In the genomic region with DNA sequence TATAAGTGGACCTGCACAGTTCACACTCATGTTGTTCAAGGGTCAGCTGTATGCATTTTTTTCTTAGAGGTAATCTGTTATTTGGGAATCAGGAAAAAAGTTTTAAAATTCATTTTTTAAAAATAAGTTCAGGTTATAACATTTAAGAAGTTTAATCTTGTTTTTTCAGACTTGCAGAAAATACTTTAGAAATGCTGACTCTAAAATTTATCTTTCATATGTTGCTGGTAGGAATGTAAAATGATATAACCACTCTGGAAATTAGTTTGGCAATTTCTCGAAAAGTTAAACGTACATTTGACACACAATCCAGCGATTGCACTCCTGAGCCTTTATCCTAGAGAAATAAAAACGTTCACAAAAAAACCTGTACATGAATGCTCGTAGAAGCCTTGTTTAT, we compare ENCODE assay signal across 1 cellular context.
TF ChIP-seq lines count a peak whose summit lies in the region.

No MANE protein-coding gene starts in this region.

TF ChIP-seq in K562, 482 proteins besides CTCF, POLR2A, EP300 and RAD21:
- TF ChIP-seq ZNF212 (CRISPR knock-in tag; IDR thresholded peaks at IDR 0.05) (no peak), ZC3H4 (CRISPR knock-in tag; IDR thresholded peaks at IDR 0.05; ENCODE audit: borderline replicate concordance) (no peak), ZNF174 (CRISPR knock-in tag; IDR thresholded peaks at IDR 0.05) (no peak), FOS (IDR thresholded peaks at IDR 0.05; ENCODE audit: extremely low read depth, insufficient read length) (no peak), C11orf30 (IDR thresholded peaks at IDR 0.05; ENCODE audit: low read depth) (peak; percentile 51; the same call in 1 of the 2 replicates), ZFPM2 (CRISPR knock-in tag; IDR thresholded peaks at IDR 0.05) (no peak), JUND (IDR thresholded peaks at IDR 0.05; ENCODE audit: borderline replicate concordance, low read depth, low read length) (no peak), JUND (tag; IDR thresholded peaks at IDR 0.05; ENCODE audit: borderline replicate concordance, low read depth, low read length) (no peak), TAF9B (IDR thresholded peaks at IDR 0.05; ENCODE audit: partially characterized antibody) (no peak), MAFG (tag; conservative IDR thresholded peaks at IDR 0.05) (0 out of 2 replicates have a peak, but pooled peaks have one; percentile 21), POLR3G (IDR thresholded peaks at IDR 0.05; ENCODE audit: extremely low read depth, insufficient read length, insufficient replicate concordance) (no peak), MEIS2 (IDR thresholded peaks at IDR 0.05; ENCODE audit: partially characterized antibody) (no peak), DPF2 (IDR thresholded peaks at IDR 0.05) (no peak), MTA1 (IDR thresholded peaks at IDR 0.05; ENCODE audit: borderline replicate concordance) (no peak), ETS2 (tag; IDR thresholded peaks at IDR 0.05; ENCODE audit: borderline replicate concordance, poor library complexity, severe bottlenecking) (no peak), ZNF57 (CRISPR knock-in tag; IDR thresholded peaks at IDR 0.05) (no peak), RBM39 (optimal IDR thresholded peaks at IDR 0.05; ENCODE audit: low read depth, low read length) (no peak), ZNF316 (IDR thresholded peaks at IDR 0.05) (peak; percentile 80), MAFF (IDR thresholded peaks at IDR 0.05; ENCODE audit: low read length) (0 out of 2 replicates have a peak, but pooled peaks have one; percentile 16), SMARCA4 (IDR thresholded peaks at IDR 0.05) (no peak), MXI1 (IDR thresholded peaks at IDR 0.05; ENCODE audit: low read depth, low read length) (no peak), POLR2H (tag; IDR thresholded peaks at IDR 0.05; ENCODE audit: low read depth) (no peak), HOXB6 (CRISPR knock-in tag; IDR thresholded peaks at IDR 0.05; ENCODE audit: borderline replicate concordance) (no peak), SP1 (CRISPR knock-in tag; IDR thresholded peaks at IDR 0.05) (no peak), GATAD2B (IDR thresholded peaks at IDR 0.05; ENCODE audit: borderline replicate concordance) (no peak)
- TF ChIP-seq, protein P1, sequence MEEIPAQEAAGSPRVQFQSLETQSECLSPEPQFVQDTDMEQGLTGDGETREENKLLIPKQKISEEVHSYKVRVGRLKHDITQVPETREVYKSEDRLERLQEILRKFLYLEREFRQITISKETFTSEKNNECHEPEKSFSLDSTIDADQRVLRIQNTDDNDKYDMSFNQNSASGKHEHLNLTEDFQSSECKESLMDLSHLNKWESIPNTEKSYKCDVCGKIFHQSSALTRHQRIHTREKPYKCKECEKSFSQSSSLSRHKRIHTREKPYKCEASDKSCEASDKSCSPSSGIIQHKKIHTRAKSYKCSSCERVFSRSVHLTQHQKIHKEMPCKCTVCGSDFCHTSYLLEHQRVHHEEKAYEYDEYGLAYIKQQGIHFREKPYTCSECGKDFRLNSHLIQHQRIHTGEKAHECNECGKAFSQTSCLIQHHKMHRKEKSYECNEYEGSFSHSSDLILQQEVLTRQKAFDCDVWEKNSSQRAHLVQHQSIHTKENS (CRISPR knock-in tag; IDR thresholded peaks at IDR 0.05) = no peak
- TF ChIP-seq, protein P2, sequence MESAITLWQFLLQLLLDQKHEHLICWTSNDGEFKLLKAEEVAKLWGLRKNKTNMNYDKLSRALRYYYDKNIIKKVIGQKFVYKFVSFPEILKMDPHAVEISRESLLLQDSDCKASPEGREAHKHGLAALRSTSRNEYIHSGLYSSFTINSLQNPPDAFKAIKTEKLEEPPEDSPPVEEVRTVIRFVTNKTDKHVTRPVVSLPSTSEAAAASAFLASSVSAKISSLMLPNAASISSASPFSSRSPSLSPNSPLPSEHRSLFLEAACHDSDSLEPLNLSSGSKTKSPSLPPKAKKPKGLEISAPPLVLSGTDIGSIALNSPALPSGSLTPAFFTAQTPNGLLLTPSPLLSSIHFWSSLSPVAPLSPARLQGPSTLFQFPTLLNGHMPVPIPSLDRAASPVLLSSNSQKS (CRISPR knock-in tag; IDR thresholded peaks at IDR 0.05) = no peak
- TF ChIP-seq, protein P3, sequence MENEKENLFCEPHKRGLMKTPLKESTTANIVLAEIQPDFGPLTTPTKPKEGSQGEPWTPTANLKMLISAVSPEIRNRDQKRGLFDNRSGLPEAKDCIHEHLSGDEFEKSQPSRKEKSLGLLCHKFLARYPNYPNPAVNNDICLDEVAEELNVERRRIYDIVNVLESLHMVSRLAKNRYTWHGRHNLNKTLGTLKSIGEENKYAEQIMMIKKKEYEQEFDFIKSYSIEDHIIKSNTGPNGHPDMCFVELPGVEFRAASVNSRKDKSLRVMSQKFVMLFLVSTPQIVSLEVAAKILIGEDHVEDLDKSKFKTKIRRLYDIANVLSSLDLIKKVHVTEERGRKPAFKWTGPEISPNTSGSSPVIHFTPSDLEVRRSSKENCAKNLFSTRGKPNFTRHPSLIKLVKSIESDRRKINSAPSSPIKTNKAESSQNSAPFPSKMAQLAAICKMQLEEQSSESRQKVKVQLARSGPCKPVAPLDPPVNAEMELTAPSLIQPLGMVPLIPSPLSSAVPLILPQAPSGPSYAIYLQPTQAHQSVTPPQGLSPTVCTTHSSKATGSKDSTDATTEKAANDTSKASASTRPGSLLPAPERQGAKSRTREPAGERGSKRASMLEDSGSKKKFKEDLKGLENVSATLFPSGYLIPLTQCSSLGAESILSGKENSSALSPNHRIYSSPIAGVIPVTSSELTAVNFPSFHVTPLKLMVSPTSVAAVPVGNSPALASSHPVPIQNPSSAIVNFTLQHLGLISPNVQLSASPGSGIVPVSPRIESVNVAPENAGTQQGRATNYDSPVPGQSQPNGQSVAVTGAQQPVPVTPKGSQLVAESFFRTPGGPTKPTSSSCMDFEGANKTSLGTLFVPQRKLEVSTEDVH (IDR thresholded peaks at IDR 0.05; ENCODE audit: low read depth, partially characterized antibody) = no peak
- TF ChIP-seq, protein P4, sequence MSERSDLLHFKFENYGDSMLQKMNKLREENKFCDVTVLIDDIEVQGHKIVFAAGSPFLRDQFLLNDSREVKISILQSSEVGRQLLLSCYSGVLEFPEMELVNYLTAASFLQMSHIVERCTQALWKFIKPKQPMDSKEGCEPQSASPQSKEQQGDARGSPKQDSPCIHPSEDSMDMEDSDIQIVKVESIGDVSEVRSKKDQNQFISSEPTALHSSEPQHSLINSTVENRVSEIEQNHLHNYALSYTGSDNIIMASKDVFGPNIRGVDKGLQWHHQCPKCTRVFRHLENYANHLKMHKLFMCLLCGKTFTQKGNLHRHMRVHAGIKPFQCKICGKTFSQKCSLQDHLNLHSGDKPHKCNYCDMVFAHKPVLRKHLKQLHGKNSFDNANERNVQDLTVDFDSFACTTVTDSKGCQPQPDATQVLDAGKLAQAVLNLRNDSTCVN (CRISPR knock-in tag; IDR thresholded peaks at IDR 0.05) = no peak
- TF ChIP-seq, protein P5, sequence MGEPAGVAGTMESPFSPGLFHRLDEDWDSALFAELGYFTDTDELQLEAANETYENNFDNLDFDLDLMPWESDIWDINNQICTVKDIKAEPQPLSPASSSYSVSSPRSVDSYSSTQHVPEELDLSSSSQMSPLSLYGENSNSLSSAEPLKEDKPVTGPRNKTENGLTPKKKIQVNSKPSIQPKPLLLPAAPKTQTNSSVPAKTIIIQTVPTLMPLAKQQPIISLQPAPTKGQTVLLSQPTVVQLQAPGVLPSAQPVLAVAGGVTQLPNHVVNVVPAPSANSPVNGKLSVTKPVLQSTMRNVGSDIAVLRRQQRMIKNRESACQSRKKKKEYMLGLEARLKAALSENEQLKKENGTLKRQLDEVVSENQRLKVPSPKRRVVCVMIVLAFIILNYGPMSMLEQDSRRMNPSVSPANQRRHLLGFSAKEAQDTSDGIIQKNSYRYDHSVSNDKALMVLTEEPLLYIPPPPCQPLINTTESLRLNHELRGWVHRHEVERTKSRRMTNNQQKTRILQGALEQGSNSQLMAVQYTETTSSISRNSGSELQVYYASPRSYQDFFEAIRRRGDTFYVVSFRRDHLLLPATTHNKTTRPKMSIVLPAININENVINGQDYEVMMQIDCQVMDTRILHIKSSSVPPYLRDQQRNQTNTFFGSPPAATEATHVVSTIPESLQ (CRISPR knock-in tag; IDR thresholded peaks at IDR 0.05) = no peak
- TF ChIP-seq, protein P6, sequence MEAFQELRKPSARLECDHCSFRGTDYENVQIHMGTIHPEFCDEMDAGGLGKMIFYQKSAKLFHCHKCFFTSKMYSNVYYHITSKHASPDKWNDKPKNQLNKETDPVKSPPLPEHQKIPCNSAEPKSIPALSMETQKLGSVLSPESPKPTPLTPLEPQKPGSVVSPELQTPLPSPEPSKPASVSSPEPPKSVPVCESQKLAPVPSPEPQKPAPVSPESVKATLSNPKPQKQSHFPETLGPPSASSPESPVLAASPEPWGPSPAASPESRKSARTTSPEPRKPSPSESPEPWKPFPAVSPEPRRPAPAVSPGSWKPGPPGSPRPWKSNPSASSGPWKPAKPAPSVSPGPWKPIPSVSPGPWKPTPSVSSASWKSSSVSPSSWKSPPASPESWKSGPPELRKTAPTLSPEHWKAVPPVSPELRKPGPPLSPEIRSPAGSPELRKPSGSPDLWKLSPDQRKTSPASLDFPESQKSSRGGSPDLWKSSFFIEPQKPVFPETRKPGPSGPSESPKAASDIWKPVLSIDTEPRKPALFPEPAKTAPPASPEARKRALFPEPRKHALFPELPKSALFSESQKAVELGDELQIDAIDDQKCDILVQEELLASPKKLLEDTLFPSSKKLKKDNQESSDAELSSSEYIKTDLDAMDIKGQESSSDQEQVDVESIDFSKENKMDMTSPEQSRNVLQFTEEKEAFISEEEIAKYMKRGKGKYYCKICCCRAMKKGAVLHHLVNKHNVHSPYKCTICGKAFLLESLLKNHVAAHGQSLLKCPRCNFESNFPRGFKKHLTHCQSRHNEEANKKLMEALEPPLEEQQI (IDR thresholded peaks at IDR 0.05) = no peak
- TF ChIP-seq, protein P7, sequence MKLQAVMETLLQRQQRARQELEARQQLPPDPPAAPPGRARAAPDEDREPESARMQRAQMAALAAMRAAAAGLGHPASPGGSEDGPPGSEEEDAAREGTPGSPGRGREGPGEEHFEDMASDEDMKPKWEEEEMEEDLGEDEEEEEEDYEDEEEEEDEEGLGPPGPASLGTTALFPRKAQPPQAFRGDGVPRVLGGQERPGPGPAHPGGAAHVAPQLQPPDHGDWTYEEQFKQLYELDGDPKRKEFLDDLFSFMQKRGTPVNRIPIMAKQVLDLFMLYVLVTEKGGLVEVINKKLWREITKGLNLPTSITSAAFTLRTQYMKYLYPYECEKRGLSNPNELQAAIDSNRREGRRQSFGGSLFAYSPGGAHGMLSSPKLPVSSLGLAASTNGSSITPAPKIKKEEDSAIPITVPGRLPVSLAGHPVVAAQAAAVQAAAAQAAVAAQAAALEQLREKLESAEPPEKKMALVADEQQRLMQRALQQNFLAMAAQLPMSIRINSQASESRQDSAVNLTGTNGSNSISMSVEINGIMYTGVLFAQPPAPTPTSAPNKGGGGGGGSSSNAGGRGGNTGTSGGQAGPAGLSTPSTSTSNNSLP (IDR thresholded peaks at IDR 0.05; ENCODE audit: borderline replicate concordance, low read depth, low read length) = no peak
- TF ChIP-seq, protein P8, sequence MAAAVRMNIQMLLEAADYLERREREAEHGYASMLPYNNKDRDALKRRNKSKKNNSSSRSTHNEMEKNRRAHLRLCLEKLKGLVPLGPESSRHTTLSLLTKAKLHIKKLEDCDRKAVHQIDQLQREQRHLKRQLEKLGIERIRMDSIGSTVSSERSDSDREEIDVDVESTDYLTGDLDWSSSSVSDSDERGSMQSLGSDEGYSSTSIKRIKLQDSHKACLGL (CRISPR knock-in tag; IDR thresholded peaks at IDR 0.05; ENCODE audit: borderline replicate concordance, poor library complexity, severe bottlenecking) = no peak
